In genomic region chr4:158322119-158322518, GRCh38 we compare ENCODE assay signal across 15 cellular contexts.
DNase-seq lines count a peak whose midpoint lies in the region; TF ChIP-seq lines count a peak whose summit lies in the region.
"Had no signal": no experiment of that assay in that cellular context is flagged by ENCODE, and none has a peak within 500 bp of the region (broad histone marks: within the 10 kb centered on the region; RNA-seq: fewer than 3 reads in every experiment).

No MANE protein-coding gene starts in this region.

- H3K4me3 ChIP-seq in AG10803 (ENCODE audit: low read length) = no peak overlapping the region
- H3K4me3 ChIP-seq in GM23248 = no peak overlapping the region
- no peak overlapping the region for H3K4me3 ChIP-seq in foreskin fibroblast (ENCODE audit: low read depth in 1 of 2, low read length in 2 of 2)
- no peak overlapping the region for H3K4me3 ChIP-seq in ascending aorta

- no peak overlapping the region for H3K9ac ChIP-seq in GM23248

- in situ Hi-C loops in GM23248 (cut with MboI) = no loop called here

- H2AFZ ChIP-seq in GM23248 = no peak overlapping the region

- H3K27ac ChIP-seq in GM23248 (no peak overlapping the region; the same call in 1 of the 2 replicates), ascending aorta (no peak overlapping the region)
- H3K27ac ChIP-seq: RWPE1 had no signal

- H3K4me2 ChIP-seq in GM23248 (ENCODE audit: unreplicated experiment) = no peak overlapping the region

- no peaks in the 10 kb centered on the region for H3K9me2 ChIP-seq in GM23248 (ENCODE audit: insufficient read depth)

- no peaks in the 10 kb centered on the region for H3K79me2 ChIP-seq in GM23248 (ENCODE audit: insufficient read depth)

- no peaks in the 10 kb centered on the region for H4K20me1 ChIP-seq in GM23248 (ENCODE audit: insufficient read depth)

- H3F3A ChIP-seq in GM23248 (ENCODE audit: insufficient read depth) = peaks cover 3% of the 10 kb centered on the region; the same call in 1 of the 2 replicates

- intact Hi-C loops in ascending aorta (cut with DNase I) = no loop called here

- no peaks in the 10 kb centered on the region for H3K36me3 ChIP-seq in GM23248 (ENCODE audit: low read depth)
- H3K36me3 ChIP-seq in ascending aorta = no peaks in the 10 kb centered on the region

- TF ChIP-seq CTCF in AG10803 (conservative IDR thresholded peaks at IDR 0.05; ENCODE audit: low read length) (no peak), foreskin fibroblast (IDR thresholded peaks at IDR 0.05; ENCODE audit: low read depth, low read length) (no peak), ascending aorta (IDR thresholded peaks at IDR 0.05) (no peak)

- peak; percentile 70 for DNase-seq in AG10803 (ENCODE audit: low read depth)
- DNase-seq in GM23248 = peak; percentile 35
- DNase-seq in NCI-H748 treated with DMSO at 0.1 percent for 48 hours (lab: John Stamatoyannopoulos, UW) = peak; percentile 1
- peak; percentile 24 to 50 for DNase-seq in foreskin fibroblast
- no peak for DNase-seq in ascending aorta (ENCODE audit: low spot score in 2 of 2)
- DNase-seq in NOMO-1 treated with dmso at 0.1 percent for 144 hours (lab: John Stamatoyannopoulos, UW; ENCODE audit: unreplicated experiment) = no peak
- no peak for DNase-seq in NCI-H446 (lab: John Stamatoyannopoulos, UW)
- DNase-seq in amygdala (lab: John Stamatoyannopoulos, UW) = no peak
- DNase-seq: Calu3; CD4-positive, alpha-beta T cell; DMS53; NCI-H2081; NCI-H524 treated with DMSO at 0.1 percent for 48 hours; T-helper 2 cell had no signal

- 22 to 27% methylated on average over 1 of the region's 1 CpG for WGBS in GM23248 (ENCODE audit: low coverage in 1 of 2, low lambda C conversion rate in 2 of 2, missing lambda C conversion rate in 2 of 2), 2 experiments

- H3K27me3 ChIP-seq in GM23248 (replicated peaks; ENCODE audit: insufficient read depth) = no peaks in the 10 kb centered on the region
- H3K27me3 ChIP-seq in ascending aorta = no peaks in the 10 kb centered on the region

- H3K9me3 ChIP-seq in GM23248 (ENCODE audit: low read depth) (no peaks in the 10 kb centered on the region), ascending aorta (no peaks in the 10 kb centered on the region)

- H3K4me1 ChIP-seq in GM23248 (ENCODE audit: insufficient read depth) (peaks cover 16% of the 10 kb centered on the region), ascending aorta (no peaks in the 10 kb centered on the region)

Comparison
In these comparisons a context has a peak if more than half of its experiments do, and no peak if none do; other contexts are left out.
1. DNase-seq: peak in AG10803 (single experiment), GM23248 (single experiment), NCI-H748 treated with DMSO at 0.1 percent for 48 hours (single experiment) and foreskin fibroblast (2 of 2); none in ascending aorta (0 of 2), NOMO-1 treated with dmso at 0.1 percent for 144 hours (single experiment), NCI-H446 (0 of 2) and amygdala (0 of 56).